Comparison of ENCODE assay signal across 12 cellular contexts in genomic region chr17:4110152-4110551, GRCh38. TPM values are rescaled to one million over a fixed set of nuclear protein-coding genes. Genes with fewer than 3 reads are reported as not detected.
DNase-seq lines count a peak whose midpoint lies in the region; ATAC-seq and TF ChIP-seq lines count a peak whose summit lies in the region.
"Had no signal": no experiment of that assay in that cellular context is flagged by ENCODE, and none has a peak within 500 bp of the region (broad histone marks: within the 10 kb centered on the region; RNA-seq: fewer than 3 reads in every experiment).

No MANE protein-coding gene starts in this region.

- H3K4me1 Mint-ChIP-seq in activated CD4-positive, alpha-beta T cell treated with anti-CD3 and anti-CD28 coated beads, Interleukin-2, amount 10 ng/mL, durations not matched to agents 24 days and 14 days: peaks cover 23% of the 10 kb centered on the region
- H3K4me1 Mint-ChIP-seq in Caco-2 (ENCODE audit: low read depth, unreplicated experiment): no peaks in the 10 kb centered on the region

- no TSS peak for BruUV-seq in Caco-2 (replicated peaks; lab: Mats Ljungman, UMichigan)

- no peaks in the 10 kb centered on the region for H3K4me1 ChIP-seq in Caco-2
- H3K4me1 ChIP-seq: foreskin keratinocyte had no signal

- H3K36me3 ChIP-seq in Caco-2 (ENCODE audit: control insufficient read depth, insufficient read depth, low read length): no peaks in the 10 kb centered on the region

- POLR2A ChIA-PET in Caco-2 (lab: Charles Lee): no interaction called here

- H3K27me3 ChIP-seq in Caco-2 (replicated peaks; ENCODE audit: control insufficient read depth, insufficient read depth, low read length): no peaks in the 10 kb centered on the region
- H3K27me3 ChIP-seq: foreskin keratinocyte had no signal

- peak; percentile 54 for ATAC-seq in SK-N-SH treated with all-trans-retinoic acid at 6 μM for 48 hours
- ATAC-seq: foreskin keratinocyte; stimulated activated naive B cell treated with anti-CD40 and anti-IgM and Interleukin-4, amounts not matched to agents 10 μg/mL and 1 μg/mL and 100 μg/mL, for 72 hours had no signal

- intact Hi-C loops in activated CD4-positive, alpha-beta T cell treated with anti-CD3 and anti-CD28 coated beads, Interleukin-2, amount 10 ng/mL, durations not matched to agents 24 days and 14 days (cut with micrococcal nuclease): no loop called here
- intact Hi-C loops in Caco-2 (cut with micrococcal nuclease; ENCODE audit: unreplicated experiment): no loop called here

- peak overlapping the region; percentile 38 for H3K27ac Mint-ChIP-seq in activated CD4-positive, alpha-beta T cell treated with anti-CD3 and anti-CD28 coated beads, Interleukin-2, amount 10 ng/mL, durations not matched to agents 24 days and 14 days
- no peak overlapping the region for H3K27ac Mint-ChIP-seq in Caco-2 (ENCODE audit: unreplicated experiment)
- H3K27ac Mint-ChIP-seq: stimulated activated naive B cell treated with anti-CD40 and anti-IgM and Interleukin-4, amounts not matched to agents 10 μg/mL and 1 μg/mL and 100 μg/mL, for 72 hours had no signal

- no peaks in the 10 kb centered on the region for H3K9me3 Mint-ChIP-seq in activated CD4-positive, alpha-beta T cell treated with anti-CD3 and anti-CD28 coated beads, Interleukin-2, amount 10 ng/mL, durations not matched to agents 24 days and 14 days
- H3K9me3 Mint-ChIP-seq in Caco-2 (ENCODE audit: unreplicated experiment): no peaks in the 10 kb centered on the region
- H3K9me3 Mint-ChIP-seq: stimulated activated naive B cell treated with anti-CD40 and anti-IgM and Interleukin-4, amounts not matched to agents 10 μg/mL and 1 μg/mL and 100 μg/mL, for 72 hours had no signal

- H3K4me3 ChIP-seq in retinal pigment epithelial cell (ENCODE audit: low read length) (no peak overlapping the region), Caco-2 (ENCODE audit: low read depth, low read length) (no peak overlapping the region)

- DNase-seq in activated CD4-positive, alpha-beta T cell treated with anti-CD3 and anti-CD28 coated beads, Interleukin-2, amount 10 ng/mL, durations not matched to agents 24 days and 14 days: no peak
- DNase-seq in activated CD4-positive, alpha-beta T cell treated with anti-CD3 and anti-CD28 coated beads for 48 hours: no peak
- DNase-seq in dedifferentiated amniotic fluid mesenchymal stem cell (ENCODE audit: extremely low spot score) (peak; percentile 29), retinal pigment epithelial cell (ENCODE audit: low read depth) (peak; percentile 37), ureter (ENCODE audit: low spot score) (no peak), Caco-2 (no peak)
- DNase-seq in stimulated activated CD8-positive, alpha-beta memory T cell treated with anti-CD3 and anti-CD28 coated beads, Interleukin-4, amount 100 ng/mL, for 48 hours: no peak
- DNase-seq: ACHN; kidney glomerular epithelial cell; stimulated activated naive B cell treated with anti-CD40 and anti-IgM and Interleukin-4, amounts not matched to agents 10 μg/mL and 1 μg/mL and 100 μg/mL, for 72 hours had no signal

- CTCF ChIA-PET in Caco-2 (lab: Charles Lee): no interaction called here

- TF ChIP-seq CTCF in retinal pigment epithelial cell (conservative IDR thresholded peaks at IDR 0.05; ENCODE audit: low read depth, low read length): no peak
- no peak for TF ChIP-seq CTCF in Caco-2 (IDR thresholded peaks at IDR 0.05; ENCODE audit: insufficient read depth in 1 of 2, low read depth in 1 of 2, low read length in 1 of 2, severe bottlenecking in 1 of 2, unreplicated experiment in 1 of 2)

- H3K9me3 ChIP-seq in Caco-2: no peaks in the 10 kb centered on the region

- no peaks in the 10 kb centered on the region for H3K27me3 Mint-ChIP-seq in activated CD4-positive, alpha-beta T cell treated with anti-CD3 and anti-CD28 coated beads, Interleukin-2, amount 10 ng/mL, durations not matched to agents 24 days and 14 days
- no peaks in the 10 kb centered on the region for H3K27me3 Mint-ChIP-seq in Caco-2 (ENCODE audit: insufficient read depth, unreplicated experiment)
- H3K27me3 Mint-ChIP-seq: stimulated activated naive B cell treated with anti-CD40 and anti-IgM and Interleukin-4, amounts not matched to agents 10 μg/mL and 1 μg/mL and 100 μg/mL, for 72 hours had no signal

- peaks cover 48% of the 10 kb centered on the region for H3K36me3 Mint-ChIP-seq in activated CD4-positive, alpha-beta T cell treated with anti-CD3 and anti-CD28 coated beads, Interleukin-2, amount 10 ng/mL, durations not matched to agents 24 days and 14 days (ENCODE audit: low read depth)
- H3K36me3 Mint-ChIP-seq in Caco-2 (ENCODE audit: insufficient read depth, unreplicated experiment): peaks cover 25% of the 10 kb centered on the region

- no peak overlapping the region for H3K4me3 Mint-ChIP-seq in activated CD4-positive, alpha-beta T cell treated with anti-CD3 and anti-CD28 coated beads, Interleukin-2, amount 10 ng/mL, durations not matched to agents 24 days and 14 days
- no peak overlapping the region for H3K4me3 Mint-ChIP-seq in Caco-2 (ENCODE audit: unreplicated experiment)
- H3K4me3 Mint-ChIP-seq: stimulated activated naive B cell treated with anti-CD40 and anti-IgM and Interleukin-4, amounts not matched to agents 10 μg/mL and 1 μg/mL and 100 μg/mL, for 72 hours had no signal

TF ChIP-seq in SK-N-SH treated with all-trans-retinoic acid at 6 μM for 48 hours, 23 proteins besides CTCF, POLR2A, EP300 and RAD21 (continues in another document):
- TF ChIP-seq ESRRG (CRISPR knock-in tag; IDR thresholded peaks at IDR 0.05) (no peak), TCF4 (CRISPR knock-in tag; IDR thresholded peaks at IDR 0.05; ENCODE audit: borderline replicate concordance) (no peak), ZFP30 (CRISPR knock-in tag; IDR thresholded peaks at IDR 0.05) (no peak), ZC3H10 (CRISPR knock-in tag; IDR thresholded peaks at IDR 0.05) (no peak), ZFP3 (CRISPR knock-in tag; IDR thresholded peaks at IDR 0.05) (no peak), PATZ1 (CRISPR knock-in tag; IDR thresholded peaks at IDR 0.05; ENCODE audit: borderline replicate concordance) (no peak), TSHZ2 (CRISPR knock-in tag; IDR thresholded peaks at IDR 0.05) (no peak), ISL1 (CRISPR knock-in tag; IDR thresholded peaks at IDR 0.05) (no peak; the same call in 1 of the 2 replicates), ARNTL (CRISPR knock-in tag; IDR thresholded peaks at IDR 0.05; ENCODE audit: borderline replicate concordance, low read depth) (no peak), ZNF8 (CRISPR knock-in tag; IDR thresholded peaks at IDR 0.05) (no peak), ZNF70 (CRISPR knock-in tag; IDR thresholded peaks at IDR 0.05) (no peak), ZNF565 (CRISPR knock-in tag; conservative IDR thresholded peaks at IDR 0.05; ENCODE audit: low read depth) (no peak), RARB (CRISPR knock-in tag; IDR thresholded peaks at IDR 0.05) (no peak)

RNA-seq across cellular contexts. Expression of gene ZZEF1, which starts 32.7 kb away (rescaled TPM):
- total RNA-seq in activated CD4-positive, alpha-beta T cell treated with anti-CD3 and anti-CD28 coated beads, Interleukin-2, amount 10 ng/mL, durations not matched to agents 24 days and 14 days: 40.8 and 42.8 TPM in 2 replicates
- total RNA-seq in ureter (98.2 TPM), Caco-2 (2022) (21.9 and 22.9 TPM in 2 replicates)

RNA-seq across cellular contexts. Expression of gene CYB5D2, which starts 32.8 kb away (rescaled TPM):
- 7.1 and 7.7 TPM in 2 replicates for total RNA-seq in activated CD4-positive, alpha-beta T cell treated with anti-CD3 and anti-CD28 coated beads, Interleukin-2, amount 10 ng/mL, durations not matched to agents 24 days and 14 days
- total RNA-seq in ureter (26.7 TPM), Caco-2 (2022) (5.6 and 6.1 TPM in 2 replicates)

Comparison
In these comparisons a context has a peak if more than half of its experiments do, and no peak if none do; other contexts are left out.
1. DNase-seq: peak in dedifferentiated amniotic fluid mesenchymal stem cell (single experiment) and retinal pigment epithelial cell (single experiment); none in activated CD4-positive, alpha-beta T cell treated with anti-CD3 and anti-CD28 coated beads, Interleukin-2, amount 10 ng/mL, durations not matched to agents 24 days and 14 days (single experiment), activated CD4-positive, alpha-beta T cell treated with anti-CD3 and anti-CD28 coated beads for 48 hours (single experiment), ureter (single experiment), Caco-2 (0 of 2) and stimulated activated CD8-positive, alpha-beta memory T cell treated with anti-CD3 and anti-CD28 coated beads, Interleukin-4, amount 100 ng/mL, for 48 hours (single experiment).